Comparison of ENCODE assay signal across 24 cellular contexts in the genomic region with DNA sequence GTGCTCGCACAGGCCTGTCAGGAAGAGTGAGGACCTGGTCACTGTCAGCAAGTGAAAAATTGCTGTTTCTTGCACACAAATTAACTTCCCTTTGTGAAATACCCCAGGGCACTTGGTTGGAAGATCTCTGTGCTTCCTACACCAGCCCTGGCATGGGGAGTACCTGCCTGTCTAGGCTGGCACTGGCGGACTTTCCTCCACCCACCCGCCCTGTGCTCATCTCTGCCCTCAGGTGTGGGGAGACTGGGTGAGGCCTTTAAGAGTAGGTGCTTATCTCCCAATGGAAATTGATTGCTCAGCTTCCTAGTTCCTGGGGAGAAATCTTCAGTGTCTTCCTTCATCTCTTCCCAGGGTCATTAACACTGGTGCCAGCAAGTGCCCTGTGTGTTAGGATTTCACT.
"Had no signal": no experiment of that assay in that cellular context is flagged by ENCODE, and none has a peak within 500 bp of the region (broad histone marks: within the 10 kb centered on the region; RNA-seq: fewer than 3 reads in every experiment).

No MANE protein-coding gene starts in this region.

- H3K4me3 ChIP-seq: esophagus muscularis mucosa, heart left ventricle, left lung, stomach, testis had no signal

- FAIRE-seq: astrocyte, endometrium had no signal

- H3K27ac Mint-ChIP-seq: activated CD4-positive, alpha-beta T cell treated with anti-CD3 and anti-CD28 coated beads, Interleukin-2, amount 10 ng/mL, durations not matched to agents 24 days and 14 days; activated CD8-positive, alpha-beta T cell treated with anti-CD3 and anti-CD28 coated beads, Interleukin-2, amount 10 ng/mL, durations not matched to agents 7 days and 5 days; activated naive CD8-positive, alpha-beta T cell treated with anti-CD3 and anti-CD28 coated beads for 36 hours; activated T-helper 17 cell treated with anti-CD3 and anti-CD28 coated beads, Interleukin-2, amount 50 U/mL, for 72 hours; nephron progenitor cell; stimulated activated memory B cell treated with anti-CD40 and anti-IgM and Interleukin-4, amounts not matched to agents 10 μg/mL and 1 μg/mL and 100 μg/mL, for 72 hours; type B pancreatic cell had no signal

- H3K4me3 Mint-ChIP-seq: activated CD4-positive, alpha-beta T cell treated with anti-CD3 and anti-CD28 coated beads, Interleukin-2, amount 10 ng/mL, durations not matched to agents 24 days and 14 days; activated CD8-positive, alpha-beta T cell treated with anti-CD3 and anti-CD28 coated beads, Interleukin-2, amount 10 ng/mL, durations not matched to agents 7 days and 5 days; activated naive CD8-positive, alpha-beta T cell treated with anti-CD3 and anti-CD28 coated beads for 36 hours; activated T-helper 17 cell treated with anti-CD3 and anti-CD28 coated beads, Interleukin-2, amount 50 U/mL, for 72 hours; nephron progenitor cell; stimulated activated memory B cell treated with anti-CD40 and anti-IgM and Interleukin-4, amounts not matched to agents 10 μg/mL and 1 μg/mL and 100 μg/mL, for 72 hours; type B pancreatic cell had no signal

- H3K36me3 Mint-ChIP-seq: activated naive CD8-positive, alpha-beta T cell treated with anti-CD3 and anti-CD28 coated beads for 36 hours had no signal

- H3K4me1 ChIP-seq: left lung, parathyroid adenoma, testis had no signal

- H3K9me3 Mint-ChIP-seq: activated CD4-positive, alpha-beta T cell treated with anti-CD3 and anti-CD28 coated beads, Interleukin-2, amount 10 ng/mL, durations not matched to agents 24 days and 14 days; activated naive CD8-positive, alpha-beta T cell treated with anti-CD3 and anti-CD28 coated beads for 36 hours; activated T-helper 17 cell treated with anti-CD3 and anti-CD28 coated beads, Interleukin-2, amount 50 U/mL, for 72 hours; nephron progenitor cell; stimulated activated memory B cell treated with anti-CD40 and anti-IgM and Interleukin-4, amounts not matched to agents 10 μg/mL and 1 μg/mL and 100 μg/mL, for 72 hours; type B pancreatic cell had no signal

- H3K27me3 ChIP-seq: esophagus muscularis mucosa, heart left ventricle, left lung, stomach, testis had no signal

- DNase-seq: activated CD4-positive, alpha-beta T cell treated with anti-CD3 and anti-CD28 coated beads, Interleukin-2, amount 10 ng/mL, durations not matched to agents 24 days and 14 days; activated CD8-positive, alpha-beta T cell treated with anti-CD3 and anti-CD28 coated beads, Interleukin-2, amount 10 ng/mL, durations not matched to agents 7 days and 5 days; activated naive CD8-positive, alpha-beta T cell treated with anti-CD3 and anti-CD28 coated beads for 36 hours; activated T-cell treated with anti-CD3 and anti-CD28 coated beads, Interleukin-2, amount 50 U/mL, for 1 hour; cerebellar nuclear complex; cortex of kidney; heart left ventricle; islet precursor cell; midbrain; nephron progenitor cell; right cardiac atrium; stimulated activated CD4-positive, alpha-beta T cell treated with anti-CD3 and anti-CD28 coated beads, Interleukin-15, amount 100 ng/mL, for 24 hours; stomach; testis had no signal

- H3K9me3 ChIP-seq: esophagus muscularis mucosa, heart left ventricle, left lung, stomach, testis had no signal

- ATAC-seq: activated CD4-positive, CD25-positive, alpha-beta regulatory T cell treated with anti-CD3 and anti-CD28 coated beads, Interleukin-2, amount 50 U/mL, for 24 hours; activated CD8-positive, alpha-beta T cell treated with anti-CD3 and anti-CD28 coated beads, Interleukin-2, amount 10 ng/mL, durations not matched to agents 7 days and 5 days; activated T-helper 17 cell treated with anti-CD3 and anti-CD28 coated beads, Interleukin-2, amount 50 U/mL, for 72 hours; heart left ventricle; left lung; right cardiac atrium; SK-N-SH treated with all-trans-retinoic acid at 6 μM for 48 hours; stimulated activated memory B cell treated with anti-CD40 and anti-IgM and Interleukin-4, amounts not matched to agents 10 μg/mL and 1 μg/mL and 100 μg/mL, for 72 hours had no signal

- H3K27ac ChIP-seq: esophagus muscularis mucosa, heart left ventricle, left lung, parathyroid adenoma, stomach, testis had no signal

- H3K4me1 Mint-ChIP-seq: activated CD4-positive, alpha-beta T cell treated with anti-CD3 and anti-CD28 coated beads, Interleukin-2, amount 10 ng/mL, durations not matched to agents 24 days and 14 days; activated naive CD8-positive, alpha-beta T cell treated with anti-CD3 and anti-CD28 coated beads for 36 hours; activated T-helper 17 cell treated with anti-CD3 and anti-CD28 coated beads, Interleukin-2, amount 50 U/mL, for 72 hours had no signal

- H3K27me3 Mint-ChIP-seq: activated CD4-positive, alpha-beta T cell treated with anti-CD3 and anti-CD28 coated beads, Interleukin-2, amount 10 ng/mL, durations not matched to agents 24 days and 14 days; activated naive CD8-positive, alpha-beta T cell treated with anti-CD3 and anti-CD28 coated beads for 36 hours; activated T-helper 17 cell treated with anti-CD3 and anti-CD28 coated beads, Interleukin-2, amount 50 U/mL, for 72 hours; stimulated activated memory B cell treated with anti-CD40 and anti-IgM and Interleukin-4, amounts not matched to agents 10 μg/mL and 1 μg/mL and 100 μg/mL, for 72 hours; type B pancreatic cell had no signal
